ENCODE assay signal across 5 cellular contexts in genomic region chr7:137853053-137853452, GRCh38. TPM values are rescaled to one million over a fixed set of nuclear protein-coding genes. Genes with fewer than 3 reads are reported as not detected.
"Had no signal": no experiment of that assay in that cellular context is flagged by ENCODE, and none has a peak within 500 bp of the region (broad histone marks: within the 10 kb centered on the region; RNA-seq: fewer than 3 reads in every experiment).

No MANE protein-coding gene starts in this region.

- H3K27ac ChIP-seq: HL-60 had no signal

- H3K4me3 ChIP-seq: GM23338 had no signal

- H3K9me3 Mint-ChIP-seq: GM23338, H9 had no signal

- H3K36me3 Mint-ChIP-seq: IgD-negative memory B cell had no signal

- H3K4me3 Mint-ChIP-seq: GM23338, H9, IgD-negative memory B cell had no signal

- H3K27ac Mint-ChIP-seq: GM23338, H9, IgD-negative memory B cell had no signal

- H2AFZ ChIP-seq: GM23338 had no signal

- H3K4me2 ChIP-seq: GM23338 had no signal

- H3K4me1 Mint-ChIP-seq: GM23338, IgD-negative memory B cell had no signal

- DNase-seq: H9, HCEC 1CT had no signal

RNA-seq across cellular contexts. Expression of gene DGKI, which starts 6.3 kb away (rescaled TPM):
- polyA plus RNA-seq: IgD-negative memory B cell had no signal
